In the genomic region with DNA sequence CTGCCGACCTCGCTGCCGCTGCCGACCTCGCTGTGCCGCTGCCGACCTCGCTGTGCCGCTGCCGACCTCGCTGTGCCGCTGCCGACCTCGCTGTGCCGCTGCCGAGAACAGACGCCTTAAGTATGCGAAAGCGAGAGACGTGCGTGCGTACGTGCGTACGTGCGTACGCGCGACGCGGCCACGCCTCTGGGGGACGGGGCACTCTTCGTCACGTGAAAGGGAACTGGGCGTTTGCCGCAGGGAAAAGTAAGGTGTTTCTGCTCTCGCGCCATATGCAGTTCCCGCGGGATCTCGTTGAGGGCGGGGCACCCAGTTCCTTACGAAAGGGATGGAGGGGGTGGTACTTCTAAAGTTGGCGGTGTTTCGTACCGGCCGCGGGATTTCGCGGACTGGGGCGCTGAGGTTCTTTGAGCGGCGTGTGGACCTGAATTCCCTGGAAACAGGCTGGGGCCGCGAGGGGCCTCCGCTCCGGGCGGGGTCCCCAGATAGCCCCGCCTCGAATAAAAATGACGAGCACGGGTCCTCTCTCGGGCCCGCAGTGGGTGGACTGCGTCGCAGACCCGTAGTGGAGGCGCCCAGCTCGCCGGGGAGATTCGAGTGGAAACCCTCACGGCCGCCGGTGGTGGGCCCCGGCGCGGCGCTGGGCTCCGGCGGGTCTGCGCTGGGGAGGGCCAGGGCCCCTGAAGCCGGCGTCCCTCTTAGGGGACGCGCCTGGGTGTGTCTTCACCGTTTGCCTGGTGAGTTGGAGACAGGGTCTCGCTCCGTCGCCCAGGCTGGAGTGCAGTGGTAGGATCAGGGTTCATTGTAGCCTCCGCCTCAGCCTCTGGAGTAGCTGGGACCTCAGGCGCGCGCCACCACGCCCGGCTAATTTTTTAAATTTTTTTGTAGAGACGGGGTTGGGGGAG, we compare ENCODE assay signal across 8 cellular contexts. TPM values are rescaled to one million over a fixed set of nuclear protein-coding genes. Genes with fewer than 3 reads are reported as not detected.
DNase-seq lines count a peak whose midpoint lies in the region; ATAC-seq and TF ChIP-seq lines count a peak whose summit lies in the region.

Gene EIF4A3, minus strand, starts transcription at position 94 of the 905 bp plus-strand sequence. CDS start 167 bp downstream, outside the sequence.

- H3K4me3 ChIP-seq in ACC112 (ENCODE audit: low read depth, low read length) = peak within 1 kb of the TSS; percentile 97
- H3K4me3 ChIP-seq in WERI-Rb-1 (ENCODE audit: low read depth, low read length) = peak within 1 kb of the TSS; percentile 74
- peak within 1 kb of the TSS; percentile 78 to 96 (median 82) for H3K4me3 ChIP-seq in mammary epithelial cell (replicated peaks in 1 of 3; ENCODE audit: insufficient read depth in 1 of 3, low read depth in 2 of 3, low read length in 3 of 3)
- H3K4me3 ChIP-seq in iPS-18c (ENCODE audit: insufficient read depth, low read depth, low read length) = peak within 1 kb of the TSS; percentile 95
- peak within 1 kb of the TSS; percentile 87 to 95 (median 92) for H3K4me3 ChIP-seq in skeletal muscle tissue (ENCODE audit: low read length in 3 of 3)

- peaks cover 1% of the 10 kb centered on the region for H3K9me3 ChIP-seq in WERI-Rb-1 (ENCODE audit: severe bottlenecking)
- no peaks in the 10 kb centered on the region for H3K9me3 ChIP-seq in mammary epithelial cell (replicated peaks; ENCODE audit: insufficient read depth, low read length)
- H3K9me3 ChIP-seq in iPS-18c (ENCODE audit: control insufficient read depth, insufficient read depth, low read length) = no peaks in the 10 kb centered on the region
- H3K9me3 ChIP-seq in skeletal muscle tissue (ENCODE audit: control insufficient read depth in 3 of 3, low read length in 3 of 3) = no peaks in the 10 kb centered on the region

- H4K20me1 ChIP-seq in mammary epithelial cell (ENCODE audit: insufficient read depth, low read length) = no peaks in the 10 kb centered on the region

- H3K27me3 ChIP-seq in ACC112 (ENCODE audit: insufficient read depth, low read length) (no peaks in the 10 kb centered on the region), WERI-Rb-1 (ENCODE audit: insufficient read depth, low read depth, severe bottlenecking) (no peaks in the 10 kb centered on the region), mammary epithelial cell (ENCODE audit: insufficient read depth, low read length) (no peaks in the 10 kb centered on the region), skeletal muscle tissue (ENCODE audit: control insufficient read depth in 3 of 3, insufficient read depth in 3 of 3, low read length in 3 of 3) (no peaks in the 10 kb centered on the region)

- H3K36me3 ChIP-seq in ACC112 (ENCODE audit: insufficient read depth, low read length) = peaks cover 13% of the 10 kb centered on the region; the same call in 1 of the 2 replicates
- H3K36me3 ChIP-seq in WERI-Rb-1 = peaks cover 40% of the 10 kb centered on the region
- peaks cover 12% of the 10 kb centered on the region for H3K36me3 ChIP-seq in mammary epithelial cell (ENCODE audit: insufficient read depth, low read length)
- peaks cover 16% of the 10 kb centered on the region in 3 donors for H3K36me3 ChIP-seq in skeletal muscle tissue (ENCODE audit: control insufficient read depth in 3 of 3, insufficient read depth in 3 of 3, low read length in 3 of 3)

- H3K4me1 ChIP-seq in ACC112 (ENCODE audit: control insufficient read depth, insufficient read depth, low read length, unreplicated experiment) = peaks cover 12% of the 10 kb centered on the region
- peaks cover 14% of the 10 kb centered on the region for H3K4me1 ChIP-seq in mammary epithelial cell (ENCODE audit: insufficient read depth, low read length)
- H3K4me1 ChIP-seq in skeletal muscle tissue (ENCODE audit: control insufficient read depth in 3 of 3, insufficient read depth in 3 of 3, low read length in 3 of 3) = peaks cover 16 to 25% (median 18%) of the 10 kb centered on the region in 3 donors

- peak within 1 kb of the TSS; percentile 62 for H3K27ac ChIP-seq in ACC112 (ENCODE audit: low read depth, low read length)
- peak within 1 kb of the TSS; percentile 94 for H3K27ac ChIP-seq in WERI-Rb-1
- peak within 1 kb of the TSS; percentile 81 for H3K27ac ChIP-seq in mammary epithelial cell (ENCODE audit: insufficient read depth, low read depth, low read length)
- peak within 1 kb of the TSS; percentile 93 for H3K27ac ChIP-seq in skeletal muscle tissue (ENCODE audit: low read depth, low read length)

- H2AFZ ChIP-seq in ACC112 (ENCODE audit: low read length, unreplicated experiment) (peak within 1 kb of the TSS; percentile 86), mammary epithelial cell (ENCODE audit: low read depth, low read length) (peak within 1 kb of the TSS; percentile 90)

- CTCF ChIA-PET in mammary epithelial cell (lab: Charles Lee; ENCODE audit: low non-redundant PET) = interaction anchor here (0.6 kb wide), 1 partner anchor 46 kb away, joined by 5 read pairs; the partner anchor contains the start of gene GAA

- TF ChIP-seq CTCF in WERI-Rb-1 (IDR thresholded peaks at IDR 0.05; ENCODE audit: low read depth, low read length) (no peak), mammary epithelial cell (conservative IDR thresholded peaks at IDR 0.05 in 1 of 2, IDR thresholded peaks at IDR 0.05 in 1 of 2; ENCODE audit: extremely low read depth in 1 of 2, insufficient read depth in 1 of 2, low read depth in 1 of 2, low read length in 2 of 2) (peak in 1 of 2 donors; percentile 6)

- peaks cover 53% of the 10 kb centered on the region for H3K79me2 ChIP-seq in ACC112 (ENCODE audit: control insufficient read depth, insufficient read depth, low read length, unreplicated experiment)
- H3K79me2 ChIP-seq in mammary epithelial cell (ENCODE audit: insufficient read depth, low read length) = peaks cover 61% of the 10 kb centered on the region

- WGBS in mammary epithelial cell (ENCODE audit: low coverage, missing lambda C conversion rate) = 1% methylated on average over 62 of the region's 97 CpGs

- in situ Hi-C loops in mammary epithelial cell (cut with MboI; ENCODE audit: low sequenced_read_pairs in 2 of 2) = loop anchor here in 1 of 2 donors (10.0 kb wide), 1 partner anchor 108 kb away; no protein-coding TSS in a partner anchor

- H3K9ac ChIP-seq in mammary epithelial cell (ENCODE audit: insufficient read depth, low read length) = peak within 1 kb of the TSS; percentile 93
- peak within 1 kb of the TSS; percentile 88 to 94 (median 90) for H3K9ac ChIP-seq in skeletal muscle tissue (ENCODE audit: low read depth in 1 of 3, low read length in 3 of 3)

- dilution Hi-C loops in mammary epithelial cell (cut with HindIII; ENCODE audit: low sequenced_read_pairs) = no loop called here

- BruUV-seq in mammary epithelial cell (replicated peaks; lab: Mats Ljungman, UMichigan) = TSS peak; percentile 64

- H3K4me2 ChIP-seq in mammary epithelial cell (ENCODE audit: insufficient read depth, low read depth, low read length) = peak within 1 kb of the TSS; percentile 88

- intact Hi-C loops in mammary epithelial cell (cut with micrococcal nuclease) = loop anchor here (1.0 to 5.0 kb wide), 3 partner anchors 38 to 106 kb away; no protein-coding TSS in a partner anchor

- ATAC-seq in GM18870 (IDR thresholded peaks at IDR 0.05; ENCODE audit: unreplicated experiment) = peak; percentile 80
- peak; percentile 80 for ATAC-seq in HG03135 (IDR thresholded peaks at IDR 0.05; ENCODE audit: unreplicated experiment)

- DNase-seq in NCI-H2227 (lab: John Stamatoyannopoulos, UW; ENCODE audit: unreplicated experiment) (peak; percentile 99), WERI-Rb-1 (peak; percentile 100), mammary epithelial cell (peak; percentile 98)

RNA-seq across cellular contexts. Expression of gene EIF4A3, which starts in this region (rescaled TPM):
- total RNA-seq in mammary epithelial cell = 10 to 100 TPM; 79.7 to 86.4 TPM
- polyA plus RNA-seq in mammary epithelial cell = 139 TPM
- polyA minus RNA-seq in mammary epithelial cell = 104 TPM
- total RNA-seq in skeletal muscle tissue = 71.5 TPM

Comparison
In these comparisons a context has a peak if more than half of its experiments do, and no peak if none do; other contexts are left out.
1. Peak in every context shown above with its lines: DNase-seq, ATAC-seq, H3K4me3 ChIP-seq and H3K27ac ChIP-seq.